ENCODE assay signal across 1 cellular context in the genomic region with DNA sequence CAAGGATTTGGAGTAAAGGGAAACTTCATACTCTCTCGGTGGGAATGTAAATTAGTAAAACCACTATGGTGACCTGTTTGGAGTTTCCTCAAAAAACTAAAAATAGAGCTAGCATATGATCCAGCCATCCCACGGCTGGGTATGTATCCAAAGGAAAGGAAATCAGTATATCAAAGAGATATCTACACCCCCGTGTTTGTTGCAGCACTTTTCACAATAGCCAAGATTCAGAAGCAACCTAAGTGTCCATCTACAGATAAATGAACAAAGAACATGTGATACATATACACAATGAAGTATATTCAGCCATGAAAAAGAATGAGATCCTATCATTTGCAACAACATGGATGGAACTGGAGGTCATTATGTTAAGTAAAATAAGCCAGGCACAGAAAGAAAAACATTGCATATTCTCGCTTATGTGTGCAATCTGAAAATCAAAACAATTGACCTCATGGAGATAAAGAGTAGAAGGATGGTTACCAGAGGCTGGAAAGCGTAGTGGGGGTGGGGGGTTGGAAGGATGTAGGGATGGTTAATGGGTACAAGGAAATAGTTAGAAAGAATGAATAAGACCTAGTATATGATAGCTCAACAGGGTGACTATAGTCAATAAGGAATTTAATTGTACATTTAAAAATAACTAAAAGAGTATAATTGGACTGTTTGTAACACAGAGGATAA.
TF ChIP-seq lines count a peak whose summit lies in the region.

No MANE protein-coding gene starts in this region.

TF ChIP-seq in HEK293, 187 proteins besides CTCF, POLR2A, EP300 and RAD21 (continued from another document):
- TF ChIP-seq, protein P1, sequence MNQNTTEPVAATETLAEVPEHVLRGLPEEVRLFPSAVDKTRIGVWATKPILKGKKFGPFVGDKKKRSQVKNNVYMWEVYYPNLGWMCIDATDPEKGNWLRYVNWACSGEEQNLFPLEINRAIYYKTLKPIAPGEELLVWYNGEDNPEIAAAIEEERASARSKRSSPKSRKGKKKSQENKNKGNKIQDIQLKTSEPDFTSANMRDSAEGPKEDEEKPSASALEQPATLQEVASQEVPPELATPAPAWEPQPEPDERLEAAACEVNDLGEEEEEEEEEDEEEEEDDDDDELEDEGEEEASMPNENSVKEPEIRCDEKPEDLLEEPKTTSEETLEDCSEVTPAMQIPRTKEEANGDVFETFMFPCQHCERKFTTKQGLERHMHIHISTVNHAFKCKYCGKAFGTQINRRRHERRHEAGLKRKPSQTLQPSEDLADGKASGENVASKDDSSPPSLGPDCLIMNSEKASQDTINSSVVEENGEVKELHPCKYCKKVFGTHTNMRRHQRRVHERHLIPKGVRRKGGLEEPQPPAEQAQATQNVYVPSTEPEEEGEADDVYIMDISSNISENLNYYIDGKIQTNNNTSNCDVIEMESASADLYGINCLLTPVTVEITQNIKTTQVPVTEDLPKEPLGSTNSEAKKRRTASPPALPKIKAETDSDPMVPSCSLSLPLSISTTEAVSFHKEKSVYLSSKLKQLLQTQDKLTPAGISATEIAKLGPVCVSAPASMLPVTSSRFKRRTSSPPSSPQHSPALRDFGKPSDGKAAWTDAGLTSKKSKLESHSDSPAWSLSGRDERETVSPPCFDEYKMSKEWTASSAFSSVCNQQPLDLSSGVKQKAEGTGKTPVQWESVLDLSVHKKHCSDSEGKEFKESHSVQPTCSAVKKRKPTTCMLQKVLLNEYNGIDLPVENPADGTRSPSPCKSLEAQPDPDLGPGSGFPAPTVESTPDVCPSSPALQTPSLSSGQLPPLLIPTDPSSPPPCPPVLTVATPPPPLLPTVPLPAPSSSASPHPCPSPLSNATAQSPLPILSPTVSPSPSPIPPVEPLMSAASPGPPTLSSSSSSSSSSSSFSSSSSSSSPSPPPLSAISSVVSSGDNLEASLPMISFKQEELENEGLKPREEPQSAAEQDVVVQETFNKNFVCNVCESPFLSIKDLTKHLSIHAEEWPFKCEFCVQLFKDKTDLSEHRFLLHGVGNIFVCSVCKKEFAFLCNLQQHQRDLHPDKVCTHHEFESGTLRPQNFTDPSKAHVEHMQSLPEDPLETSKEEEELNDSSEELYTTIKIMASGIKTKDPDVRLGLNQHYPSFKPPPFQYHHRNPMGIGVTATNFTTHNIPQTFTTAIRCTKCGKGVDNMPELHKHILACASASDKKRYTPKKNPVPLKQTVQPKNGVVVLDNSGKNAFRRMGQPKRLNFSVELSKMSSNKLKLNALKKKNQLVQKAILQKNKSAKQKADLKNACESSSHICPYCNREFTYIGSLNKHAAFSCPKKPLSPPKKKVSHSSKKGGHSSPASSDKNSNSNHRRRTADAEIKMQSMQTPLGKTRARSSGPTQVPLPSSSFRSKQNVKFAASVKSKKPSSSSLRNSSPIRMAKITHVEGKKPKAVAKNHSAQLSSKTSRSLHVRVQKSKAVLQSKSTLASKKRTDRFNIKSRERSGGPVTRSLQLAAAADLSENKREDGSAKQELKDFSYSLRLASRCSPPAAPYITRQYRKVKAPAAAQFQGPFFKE (tag by site-specific recombination; IDR thresholded peaks at IDR 0.05; ENCODE audit: borderline replicate concordance): no peak
- no peak for TF ChIP-seq ZNF558 (tag by site-specific recombination; IDR thresholded peaks at IDR 0.05)
- TF ChIP-seq ZIC2 (tag by site-specific recombination; IDR thresholded peaks at IDR 0.05): no peak
- TF ChIP-seq ZNF677 (tag by site-specific recombination; IDR thresholded peaks at IDR 0.05): no peak
- TF ChIP-seq ZNF596 (tag by site-specific recombination; IDR thresholded peaks at IDR 0.05): no peak
- TF ChIP-seq, protein P2, sequence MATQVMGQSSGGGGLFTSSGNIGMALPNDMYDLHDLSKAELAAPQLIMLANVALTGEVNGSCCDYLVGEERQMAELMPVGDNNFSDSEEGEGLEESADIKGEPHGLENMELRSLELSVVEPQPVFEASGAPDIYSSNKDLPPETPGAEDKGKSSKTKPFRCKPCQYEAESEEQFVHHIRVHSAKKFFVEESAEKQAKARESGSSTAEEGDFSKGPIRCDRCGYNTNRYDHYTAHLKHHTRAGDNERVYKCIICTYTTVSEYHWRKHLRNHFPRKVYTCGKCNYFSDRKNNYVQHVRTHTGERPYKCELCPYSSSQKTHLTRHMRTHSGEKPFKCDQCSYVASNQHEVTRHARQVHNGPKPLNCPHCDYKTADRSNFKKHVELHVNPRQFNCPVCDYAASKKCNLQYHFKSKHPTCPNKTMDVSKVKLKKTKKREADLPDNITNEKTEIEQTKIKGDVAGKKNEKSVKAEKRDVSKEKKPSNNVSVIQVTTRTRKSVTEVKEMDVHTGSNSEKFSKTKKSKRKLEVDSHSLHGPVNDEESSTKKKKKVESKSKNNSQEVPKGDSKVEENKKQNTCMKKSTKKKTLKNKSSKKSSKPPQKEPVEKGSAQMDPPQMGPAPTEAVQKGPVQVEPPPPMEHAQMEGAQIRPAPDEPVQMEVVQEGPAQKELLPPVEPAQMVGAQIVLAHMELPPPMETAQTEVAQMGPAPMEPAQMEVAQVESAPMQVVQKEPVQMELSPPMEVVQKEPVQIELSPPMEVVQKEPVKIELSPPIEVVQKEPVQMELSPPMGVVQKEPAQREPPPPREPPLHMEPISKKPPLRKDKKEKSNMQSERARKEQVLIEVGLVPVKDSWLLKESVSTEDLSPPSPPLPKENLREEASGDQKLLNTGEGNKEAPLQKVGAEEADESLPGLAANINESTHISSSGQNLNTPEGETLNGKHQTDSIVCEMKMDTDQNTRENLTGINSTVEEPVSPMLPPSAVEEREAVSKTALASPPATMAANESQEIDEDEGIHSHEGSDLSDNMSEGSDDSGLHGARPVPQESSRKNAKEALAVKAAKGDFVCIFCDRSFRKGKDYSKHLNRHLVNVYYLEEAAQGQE (tag by site-specific recombination; IDR thresholded peaks at IDR 0.05): no peak
- no peak for TF ChIP-seq ZNF555 (tag by site-specific recombination; conservative IDR thresholded peaks at IDR 0.05)
- no peak for TF ChIP-seq ZNF274 (IDR thresholded peaks at IDR 0.05; ENCODE audit: low read length)
- no peak for TF ChIP-seq ZNF274 (tag by site-specific recombination; IDR thresholded peaks at IDR 0.05; ENCODE audit: borderline replicate concordance)
- TF ChIP-seq, protein P3, sequence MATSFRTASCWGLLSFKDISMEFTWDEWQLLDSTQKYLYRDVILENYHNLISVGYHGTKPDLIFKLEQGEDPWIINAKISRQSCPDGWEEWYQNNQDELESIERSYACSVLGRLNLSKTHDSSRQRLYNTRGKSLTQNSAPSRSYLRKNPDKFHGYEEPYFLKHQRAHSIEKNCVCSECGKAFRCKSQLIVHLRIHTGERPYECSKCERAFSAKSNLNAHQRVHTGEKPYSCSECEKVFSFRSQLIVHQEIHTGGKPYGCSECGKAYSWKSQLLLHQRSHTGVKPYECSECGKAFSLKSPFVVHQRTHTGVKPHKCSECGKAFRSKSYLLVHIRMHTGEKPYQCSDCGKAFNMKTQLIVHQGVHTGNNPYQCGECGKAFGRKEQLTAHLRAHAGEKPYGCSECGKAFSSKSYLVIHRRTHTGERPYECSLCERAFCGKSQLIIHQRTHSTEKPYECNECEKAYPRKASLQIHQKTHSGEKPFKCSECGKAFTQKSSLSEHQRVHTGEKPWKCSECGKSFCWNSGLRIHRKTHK (tag by site-specific recombination; IDR thresholded peaks at IDR 0.05): no peak
- TF ChIP-seq ZNF292 (tag by site-specific recombination; IDR thresholded peaks at IDR 0.05; ENCODE audit: borderline replicate concordance, low read depth): no peak
- TF ChIP-seq ZNF221 (tag by site-specific recombination; IDR thresholded peaks at IDR 0.05; ENCODE audit: borderline replicate concordance): no peak
- no peak for TF ChIP-seq ZNF391 (tag by site-specific recombination; IDR thresholded peaks at IDR 0.05; ENCODE audit: borderline replicate concordance, low read depth)
- no peak for TF ChIP-seq REPIN1 (tag by site-specific recombination; IDR thresholded peaks at IDR 0.05; ENCODE audit: low read depth)
- no peak for TF ChIP-seq ZNF660 (tag by site-specific recombination; IDR thresholded peaks at IDR 0.05)
- no peak for TF ChIP-seq GFI1B (tag by site-specific recombination; IDR thresholded peaks at IDR 0.05)
- TF ChIP-seq, protein P4, sequence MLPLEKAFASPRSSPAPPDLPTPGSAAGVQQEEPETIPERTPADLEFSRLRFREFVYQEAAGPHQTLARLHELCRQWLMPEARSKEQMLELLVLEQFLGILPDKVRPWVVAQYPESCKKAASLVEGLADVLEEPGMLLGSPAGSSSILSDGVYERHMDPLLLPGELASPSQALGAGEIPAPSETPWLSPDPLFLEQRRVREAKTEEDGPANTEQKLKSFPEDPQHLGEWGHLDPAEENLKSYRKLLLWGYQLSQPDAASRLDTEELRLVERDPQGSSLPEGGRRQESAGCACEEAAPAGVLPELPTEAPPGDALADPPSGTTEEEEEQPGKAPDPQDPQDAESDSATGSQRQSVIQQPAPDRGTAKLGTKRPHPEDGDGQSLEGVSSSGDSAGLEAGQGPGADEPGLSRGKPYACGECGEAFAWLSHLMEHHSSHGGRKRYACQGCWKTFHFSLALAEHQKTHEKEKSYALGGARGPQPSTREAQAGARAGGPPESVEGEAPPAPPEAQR (tag by site-specific recombination; IDR thresholded peaks at IDR 0.05): no peak
- 0 out of 2 replicates have a peak, but pooled peaks have one; percentile 16 for TF ChIP-seq OSR2 (tag by site-specific recombination; IDR thresholded peaks at IDR 0.05)
